17 cellular contexts compared by ENCODE assay signal in the genomic region with DNA sequence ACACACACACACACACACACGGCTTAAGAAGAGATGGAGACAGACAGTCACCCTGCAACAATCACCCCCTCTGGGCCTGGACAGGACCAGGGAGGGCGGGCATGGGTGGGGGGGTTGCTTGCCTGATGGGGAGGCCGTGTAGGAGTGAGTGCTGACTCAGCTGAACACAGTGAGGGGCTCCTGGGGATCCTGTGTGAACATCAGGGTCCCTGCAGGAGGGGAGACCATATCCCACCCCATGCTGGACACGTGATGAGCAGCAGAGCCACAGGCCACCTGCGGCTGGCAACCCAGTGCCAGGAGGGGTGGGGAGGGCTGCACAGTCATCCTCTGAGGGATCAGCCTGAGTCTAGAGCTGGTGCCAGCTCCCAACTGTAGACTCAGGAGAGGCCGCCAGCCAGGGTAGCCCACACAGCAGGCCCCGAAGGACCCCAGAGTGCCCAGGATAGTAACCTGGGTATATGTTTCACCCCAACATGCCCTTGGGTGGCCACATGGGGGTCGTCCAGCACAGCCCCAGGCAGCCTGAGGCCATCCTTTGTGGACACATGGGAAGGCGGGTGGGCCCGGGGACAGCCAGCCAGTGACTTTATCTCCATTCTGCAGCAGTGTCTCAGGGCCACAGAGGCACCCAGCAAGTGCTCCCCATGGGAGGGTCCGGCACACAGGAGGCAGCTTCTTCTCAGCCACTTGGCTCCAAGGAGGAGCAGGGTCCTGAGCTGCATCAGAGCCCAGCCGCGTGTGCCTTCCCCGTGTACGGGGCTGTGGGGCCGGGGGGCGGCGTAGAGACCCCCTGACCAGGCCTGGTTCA.
"Had no signal": no experiment of that assay in that cellular context is flagged by ENCODE, and none has a peak within 500 bp of the region (broad histone marks: within the 10 kb centered on the region; RNA-seq: fewer than 3 reads in every experiment).

No MANE protein-coding gene starts in this region.

- DNase-seq: effector memory CD8-positive, alpha-beta T cell; foreskin keratinocyte; immature natural killer cell; left ventricle myocardium inferior; lower lobe of right lung; mesenchymal stem cell; midbrain; occipital lobe; right cardiac atrium; stimulated activated CD4-positive, alpha-beta T cell treated with anti-CD3 and anti-CD28 coated beads, Interleukin-2, amount 100 ng/mL, for 48 hours; stimulated activated naive CD4-positive, alpha-beta T cell treated with Interleukin-2 at 50 U/mL for 16 hours; trophoblast cell had no signal

- H3K27ac Mint-ChIP-seq: effector memory CD8-positive, alpha-beta T cell; natural killer cell treated with Interleukin-12 subunit alpha and Interleukin-12 subunit beta and Interleukin-15 and Interleukin-18, amount 100 ng/mL, for 72 hours; neural progenitor cell; progenitor cell of endocrine pancreas had no signal

- H3K27ac ChIP-seq: foreskin keratinocyte, left ventricle myocardium inferior, lower lobe of right lung, neural progenitor cell, pancreas had no signal

- H3K9ac ChIP-seq: neural progenitor cell had no signal

- H3K27me3 ChIP-seq: foreskin keratinocyte, neural progenitor cell had no signal

- H3K4me3 ChIP-seq: left ventricle myocardium inferior, lower lobe of right lung, neural progenitor cell, pancreas, smooth muscle cell had no signal

- H3K4me3 Mint-ChIP-seq: effector memory CD8-positive, alpha-beta T cell; immature natural killer cell; natural killer cell treated with Interleukin-12 subunit alpha and Interleukin-12 subunit beta and Interleukin-15 and Interleukin-18, amount 100 ng/mL, for 72 hours; neural progenitor cell had no signal

- H3K9me3 Mint-ChIP-seq: effector memory CD8-positive, alpha-beta T cell; immature natural killer cell; natural killer cell treated with Interleukin-12 subunit alpha and Interleukin-12 subunit beta and Interleukin-15 and Interleukin-18, amount 100 ng/mL, for 72 hours; neural progenitor cell had no signal

- H3K4me2 ChIP-seq: neural progenitor cell, smooth muscle cell had no signal

- H3K36me3 ChIP-seq: left ventricle myocardium inferior, lower lobe of right lung, neural progenitor cell, pancreas had no signal

- ATAC-seq: effector memory CD8-positive, alpha-beta T cell; foreskin keratinocyte; natural killer cell treated with Interleukin-12 subunit alpha and Interleukin-12 subunit beta and Interleukin-15 and Interleukin-18, amount 100 ng/mL, for 72 hours; pancreas had no signal

- H2AFZ ChIP-seq: neural progenitor cell had no signal

- H3K36me3 Mint-ChIP-seq: immature natural killer cell; natural killer cell treated with Interleukin-12 subunit alpha and Interleukin-12 subunit beta and Interleukin-15 and Interleukin-18, amount 100 ng/mL, for 72 hours; neural progenitor cell had no signal

- H3K4me1 ChIP-seq: foreskin keratinocyte, left ventricle myocardium inferior, lower lobe of right lung, neural progenitor cell, pancreas had no signal

- H3K9me3 ChIP-seq: left ventricle myocardium inferior, lower lobe of right lung, pancreas had no signal
